8 cellular contexts compared by ENCODE assay signal in genomic region chr17:48611681-48612455, GRCh38. TPM values are rescaled to one million over a fixed set of nuclear protein-coding genes. Genes with fewer than 3 reads are reported as not detected.
DNase-seq lines count a peak whose midpoint lies in the region; ATAC-seq and TF ChIP-seq lines count a peak whose summit lies in the region.

No MANE protein-coding gene starts in this region.

- no peaks in the 10 kb centered on the region for H3K36me3 Mint-ChIP-seq in CD8-positive, alpha-beta T cell
- peaks cover 4% of the 10 kb centered on the region for H3K36me3 Mint-ChIP-seq in IgD-negative memory B cell
- peaks cover 7% of the 10 kb centered on the region for H3K36me3 Mint-ChIP-seq in activated B cell treated with CpG ODN at 0.5 μM for 24 hours (ENCODE audit: low read depth)

- POLR2A ChIA-PET in CD8-positive, alpha-beta T cell (lab: Charles Lee), result no interaction called here
- POLR2A ChIA-PET in activated B cell treated with CpG ODN at 0.5 μM for 24 hours (lab: Charles Lee), result interaction anchor here (0.7 to 1.0 kb wide), 3 partner anchors 134 to 564 kb away, joined by 4 to 13 read pairs (median 6); partner anchors contain the start of gene NFE2L1

- H3K4me1 ChIP-seq in CD8-positive, alpha-beta T cell (ENCODE audit: insufficient read depth, low read length), result peaks cover 49% of the 10 kb centered on the region
- peaks cover 25% of the 10 kb centered on the region for H3K4me1 ChIP-seq in mucosa of descending colon (ENCODE audit: low read depth)

- no peak for TF ChIP-seq CTCF in CD8-positive, alpha-beta T cell (IDR thresholded peaks at IDR 0.05)
- TF ChIP-seq CTCF in activated B cell treated with CpG ODN at 0.5 μM for 24 hours (IDR thresholded peaks at IDR 0.05), result no peak
- no peak for TF ChIP-seq CTCF in mucosa of descending colon (IDR thresholded peaks at IDR 0.05)

- no peaks in the 10 kb centered on the region for H3K9me3 ChIP-seq in CD8-positive, alpha-beta T cell (ENCODE audit: low read length)
- no peaks in the 10 kb centered on the region for H3K9me3 ChIP-seq in mucosa of descending colon

- peak; percentile 15 for ATAC-seq in CD8-positive, alpha-beta T cell
- no peak for ATAC-seq in activated B cell treated with CpG ODN at 0.5 μM for 24 hours (ENCODE audit: low read depth)
- ATAC-seq in mucosa of descending colon, result peak; percentile 37
- no peak for ATAC-seq in GM18858 (IDR thresholded peaks at IDR 0.05; ENCODE audit: unreplicated experiment)
- ATAC-seq in GM19351 (IDR thresholded peaks at IDR 0.05; ENCODE audit: unreplicated experiment), result no peak
- no peak for ATAC-seq in HG03045 (IDR thresholded peaks at IDR 0.05; ENCODE audit: unreplicated experiment)

- H3K27ac Mint-ChIP-seq in CD8-positive, alpha-beta T cell, result no peak overlapping the region
- peak overlapping the region in 2 of 3 donors; percentile 82 to 92 for H3K27ac Mint-ChIP-seq in IgD-negative memory B cell
- H3K27ac Mint-ChIP-seq in activated B cell treated with CpG ODN at 0.5 μM for 24 hours, result no peak overlapping the region

- no peak for DNase-seq in CD8-positive, alpha-beta T cell
- no peak for DNase-seq in activated B cell treated with CpG ODN at 0.5 μM for 24 hours
- peak; percentile 60 to 77 (median 72) for DNase-seq in mucosa of descending colon
- DNase-seq in KBM-7, result no peak

- in situ Hi-C loops in KBM-7 (cut with MboI; ENCODE audit: low pct_unique_long_range_greater_than_20kb, low sequenced_read_pairs), result no loop called here

- no peaks in the 10 kb centered on the region for H3K36me3 ChIP-seq in CD8-positive, alpha-beta T cell (ENCODE audit: insufficient read depth, low read length)
- no peaks in the 10 kb centered on the region for H3K36me3 ChIP-seq in mucosa of descending colon (ENCODE audit: low read depth)

- CTCF ChIA-PET in CD8-positive, alpha-beta T cell (lab: Charles Lee), result no interaction called here
- CTCF ChIA-PET in activated B cell treated with CpG ODN at 0.5 μM for 24 hours (lab: Charles Lee), result no interaction called here

- peak overlapping the region; percentile 91 for H3K4me3 Mint-ChIP-seq in CD8-positive, alpha-beta T cell
- H3K4me3 Mint-ChIP-seq in IgD-negative memory B cell (peak overlapping the region; percentile 94 to 99 (median 98)), activated B cell treated with CpG ODN at 0.5 μM for 24 hours (peak overlapping the region; percentile 95)

- no peaks in the 10 kb centered on the region for H3K9me3 Mint-ChIP-seq in CD8-positive, alpha-beta T cell
- H3K9me3 Mint-ChIP-seq in IgD-negative memory B cell (peaks cover 0 to 4% (median 0%) of the 10 kb centered on the region in 3 donors), activated B cell treated with CpG ODN at 0.5 μM for 24 hours (no peaks in the 10 kb centered on the region)

- intact Hi-C loops in CD8-positive, alpha-beta T cell (cut with DNase I, micrococcal nuclease), result no loop called here
- intact Hi-C loops in activated B cell treated with CpG ODN at 0.5 μM for 24 hours (cut with micrococcal nuclease), result loop anchor here (1.0 to 10.0 kb wide), 6 partner anchors 15 to 767 kb away; partner anchors contain the start of genes HOXB4, IGF2BP1 and SCRN2
- intact Hi-C loops in mucosa of descending colon (cut with DNase I, micrococcal nuclease), result no loop called here

- no peak overlapping the region for H3K27ac ChIP-seq in CD8-positive, alpha-beta T cell (ENCODE audit: low read depth, low read length)

- peak overlapping the region; percentile 90 for H3K4me3 ChIP-seq in CD8-positive, alpha-beta T cell (ENCODE audit: low read depth, low read length)
- H3K4me3 ChIP-seq in mucosa of descending colon, result peak overlapping the region; percentile 6

- H3K27me3 Mint-ChIP-seq in CD8-positive, alpha-beta T cell (ENCODE audit: low read depth), result peaks cover 73% of the 10 kb centered on the region
- H3K27me3 Mint-ChIP-seq in IgD-negative memory B cell (peaks cover 45% of the 10 kb centered on the region), activated B cell treated with CpG ODN at 0.5 μM for 24 hours (peaks cover 49% of the 10 kb centered on the region)

- H3K27me3 ChIP-seq in CD8-positive, alpha-beta T cell (ENCODE audit: insufficient read depth, low read length), result peaks cover 57% of the 10 kb centered on the region

- peaks cover 39% of the 10 kb centered on the region for H3K4me1 Mint-ChIP-seq in CD8-positive, alpha-beta T cell (ENCODE audit: low read depth)
- H3K4me1 Mint-ChIP-seq in IgD-negative memory B cell (peaks cover 13 to 16% (median 15%) of the 10 kb centered on the region in 3 donors), activated B cell treated with CpG ODN at 0.5 μM for 24 hours (peaks cover 37% of the 10 kb centered on the region)

RNA-seq across cellular contexts. Expression of gene HOXB7, which starts 1.1 kb away (rescaled TPM):
- under 1 TPM in 1 of 2 experiments, not detected in 1; 0.22 TPM for total RNA-seq in CD8-positive, alpha-beta T cell
- polyA plus RNA-seq in IgD-negative memory B cell, result not detected
- total RNA-seq in activated B cell treated with CpG ODN at 0.5 μM for 24 hours (0.60 and 0.93 TPM in 2 replicates), mucosa of descending colon (10 to 100 TPM; 10.9 to 29.1 (median 22.4) TPM)

RNA-seq across cellular contexts. Expression of gene HOXB8, which starts 3.2 kb away (rescaled TPM):
- total RNA-seq in CD8-positive, alpha-beta T cell, result not detected
- polyA plus RNA-seq in IgD-negative memory B cell, result not detected
- total RNA-seq in activated B cell treated with CpG ODN at 0.5 μM for 24 hours (not detected in 2 replicates), mucosa of descending colon (1 to 10 TPM; 4.2 to 7.5 (median 5.6) TPM)

RNA-seq across cellular contexts. Expression of gene HOXB6, which starts 7.1 kb away (rescaled TPM):
- total RNA-seq in CD8-positive, alpha-beta T cell, result under 1 TPM in 1 of 2 experiments, not detected in 1; 0.19 TPM
- polyA plus RNA-seq in IgD-negative memory B cell, result not detected
- total RNA-seq in activated B cell treated with CpG ODN at 0.5 μM for 24 hours (not detected in 2 replicates), mucosa of descending colon (10 to 100 TPM; 41.3 to 68.8 (median 50.9) TPM)

RNA-seq across cellular contexts. Expression of gene HOXB9, which starts 14.3 kb away (rescaled TPM):
- total RNA-seq in CD8-positive, alpha-beta T cell, result not detected
- polyA plus RNA-seq in IgD-negative memory B cell, result not detected
- total RNA-seq in activated B cell treated with CpG ODN at 0.5 μM for 24 hours (0.13 TPM in 1 of 2 replicates, not detected in the other), mucosa of descending colon (10 to 100 TPM; 40.1 to 78.4 (median 41.5) TPM)

RNA-seq across cellular contexts. Expression of gene HOXB5, which starts 18.3 kb away (rescaled TPM):
- not detected for total RNA-seq in CD8-positive, alpha-beta T cell
- polyA plus RNA-seq in IgD-negative memory B cell, result not detected
- total RNA-seq in activated B cell treated with CpG ODN at 0.5 μM for 24 hours, result not detected in 2 replicates
- 10 to 100 TPM; 16.2 to 29.3 (median 19.9) TPM for total RNA-seq in mucosa of descending colon

Comparison
In these comparisons a context has a peak if more than half of its experiments do, and no peak if none do; other contexts are left out.
1. ATAC-seq: peak in CD8-positive, alpha-beta T cell (single experiment) and mucosa of descending colon (single experiment); none in activated B cell treated with CpG ODN at 0.5 μM for 24 hours (single experiment), GM18858 (single experiment), GM19351 (single experiment) and HG03045 (single experiment).
2. DNase-seq: peak in mucosa of descending colon (3 of 3); none in CD8-positive, alpha-beta T cell (0 of 7), activated B cell treated with CpG ODN at 0.5 μM for 24 hours (single experiment) and KBM-7 (single experiment).
3. H3K27ac Mint-ChIP-seq: peak in IgD-negative memory B cell (2 of 3); none in CD8-positive, alpha-beta T cell (single experiment) and activated B cell treated with CpG ODN at 0.5 μM for 24 hours (single experiment).
4. RNA of gene HOXB6, which starts 7.1 kb away (total RNA-seq): 41.3 to 68.8 TPM in mucosa of descending colon; 0.19 TPM in CD8-positive, alpha-beta T cell and not detected in activated B cell treated with CpG ODN at 0.5 μM for 24 hours; every median in the first group is over 10 times any median in the second.
5. Peak in every context shown above with its lines, with median percentiles within 50 percentile points of each other: H3K4me3 Mint-ChIP-seq.